Comparison of ENCODE assay signal across 34 cellular contexts in the genomic region with DNA sequence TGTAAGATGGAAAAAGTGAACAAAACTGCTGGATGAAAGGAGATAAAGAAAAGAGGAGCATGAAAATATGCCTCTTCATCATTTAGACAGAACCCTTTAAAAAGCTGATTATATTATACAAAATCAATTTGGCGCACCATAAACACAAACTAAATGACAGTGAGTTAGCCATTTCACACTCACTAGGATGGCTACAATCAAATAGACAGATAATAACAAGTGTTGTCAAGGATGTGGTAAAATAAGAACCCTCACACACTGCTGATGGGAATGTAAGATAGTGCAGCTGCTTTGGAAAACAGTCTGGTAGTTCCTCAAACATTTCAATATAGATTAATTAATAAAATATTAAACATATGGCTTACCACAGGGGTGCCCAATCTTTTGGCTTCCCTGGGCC.
"Had no signal": no experiment of that assay in that cellular context is flagged by ENCODE, and none has a peak within 500 bp of the region (broad histone marks: within the 10 kb centered on the region; RNA-seq: fewer than 3 reads in every experiment).

No MANE protein-coding gene starts in this region.

- H3K4me3 ChIP-seq: MG63 had no signal

- H3K27me3 ChIP-seq: MG63 had no signal

- H3K9me3 ChIP-seq: MG63 had no signal

- H3K36me3 ChIP-seq: MG63 had no signal

- DNase-seq: Karpas-422, Kasumi-1, MG63, MM.1S, MV-4-11, NCI-H1048, NCI-H1092, NCI-H1092 treated with DMSO at 0.1 percent for 48 hours, NCI-H1105, NCI-H1105 treated with DMSO at 0.1 percent for 48 hours, NCI-H1417, NCI-H1417 treated with DMSO at 0.1 percent for 48 hours, NCI-H1436, NCI-H1436 treated with DMSO at 0.1 percent for 48 hours, NCI-H146, NCI-H1694, NCI-H1694 treated with DMSO at 0.1 percent for 48 hours, NCI-H187, NCI-H187 treated with DMSO at 0.1 percent for 48 hours, NCI-H1930, NCI-H2029, NCI-H2029 treated with DMSO at 0.1 percent for 48 hours, NCI-H2081, NCI-H2081 treated with DMSO at 0.1 percent for 48 hours, NCI-H2107, NCI-H2171, NCI-H2171 treated with DMSO at 0.1 percent for 48 hours, NCI-H2227 treated with DMSO at 0.1 percent for 48 hours, NCI-H226, NCI-H345, NCI-H446, NCI-H446 treated with DMSO at 0.1 percent for 48 hours, NCI-H510A, NCI-H510A treated with DMSO at 0.1 percent for 48 hours had no signal
